1 cellular context compared by ENCODE assay signal in the genomic region with DNA sequence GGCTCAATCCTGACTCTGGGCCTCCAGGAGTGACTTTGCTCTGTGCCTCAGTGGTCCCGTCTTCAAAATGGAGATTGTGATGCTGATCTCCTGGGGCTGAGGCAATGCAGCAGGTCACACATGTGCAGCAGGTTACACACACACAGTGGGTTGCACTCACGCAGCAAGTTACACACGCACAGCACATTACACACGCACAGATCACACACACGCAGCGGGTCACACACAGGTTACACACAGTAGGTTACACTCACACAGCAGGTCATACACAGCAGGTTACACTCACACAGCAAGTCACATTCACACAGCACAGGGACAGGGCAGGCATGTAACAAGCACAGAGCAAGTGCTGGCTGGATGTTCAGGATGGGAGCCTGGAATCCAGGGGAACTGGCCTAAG.
TF ChIP-seq lines count a peak whose summit lies in the region.

No MANE protein-coding gene starts in this region.

TF ChIP-seq in WTC11, 78 proteins besides CTCF, POLR2A, EP300 and RAD21 (continued from another document):
- TF ChIP-seq CREB1 (CRISPR knock-in tag; IDR thresholded peaks at IDR 0.05) (no peak), ATF6 (CRISPR knock-in tag; IDR thresholded peaks at IDR 0.05) (no peak), ZNF232 (CRISPR knock-in tag; IDR thresholded peaks at IDR 0.05) (no peak), ZNF317 (CRISPR knock-in tag; IDR thresholded peaks at IDR 0.05; ENCODE audit: borderline replicate concordance, low read depth) (no peak), ZNF396 (CRISPR knock-in tag; IDR thresholded peaks at IDR 0.05; ENCODE audit: borderline replicate concordance) (no peak)
TF ChIP-seq in WTC11: peak in this region for 0.
